19 cellular contexts compared by ENCODE assay signal in genomic region chr2:236679906-236680305, GRCh38.
DNase-seq lines count a peak whose midpoint lies in the region; ATAC-seq and TF ChIP-seq lines count a peak whose summit lies in the region.
"Had no signal": no experiment of that assay in that cellular context is flagged by ENCODE, and none has a peak within 500 bp of the region (broad histone marks: within the 10 kb centered on the region; RNA-seq: fewer than 3 reads in every experiment).

No MANE protein-coding gene starts in this region.

- H3K9me3 ChIP-seq in hepatocyte (ENCODE audit: low read depth), result no peaks in the 10 kb centered on the region
- H3K9me3 ChIP-seq in transverse colon, result no peaks in the 10 kb centered on the region
- H3K9me3 ChIP-seq: stomach, vagina had no signal

- in situ Hi-C loops in transverse colon (cut with MboI; ENCODE audit: low pct_ligation_motif_present in 1 of 4, low pct_unique_long_range_greater_than_20kb in 1 of 4, low sequenced_read_pairs in 3 of 4), result no loop called here

- H2AFZ ChIP-seq in hepatocyte, result no peak overlapping the region

- 56% methylated on average over 4 of the region's 4 CpGs for WGBS in hepatocyte (ENCODE audit: low lambda C conversion rate, missing lambda C conversion rate)
- WGBS in transverse colon (ENCODE audit: low coverage in 1 of 2), 2 donors, result 51 to 54% methylated on average over 2 to 4 of the region's 4 CpGs

- no peak for TF ChIP-seq POLR2A in transverse colon (IDR thresholded peaks at IDR 0.05)

- H3K4me3 ChIP-seq in AG09309 (ENCODE audit: control insufficient read depth, low read depth, low read length) (no peak overlapping the region), LNCaP clone FGC (ENCODE audit: low read depth, low read length) (no peak overlapping the region), hepatocyte (no peak overlapping the region), transverse colon (no peak overlapping the region)
- H3K4me3 ChIP-seq: stomach, vagina had no signal

- no peaks in the 10 kb centered on the region for H3K79me2 ChIP-seq in hepatocyte

- no peaks in the 10 kb centered on the region for H3K9me2 ChIP-seq in hepatocyte (replicated peaks; ENCODE audit: insufficient read depth)

- H3K4me2 ChIP-seq in hepatocyte, result peak overlapping the region; percentile 29

- no peak for TF ChIP-seq CTCF in AG09309 (IDR thresholded peaks at IDR 0.05; ENCODE audit: control insufficient read depth, insufficient read depth, low read depth, low read length, missing control alignments)
- no peak for TF ChIP-seq CTCF in LNCaP clone FGC (IDR thresholded peaks at IDR 0.05; ENCODE audit: control insufficient read depth, extremely low read depth, insufficient read depth)
- no peak for TF ChIP-seq CTCF in hepatocyte (IDR thresholded peaks at IDR 0.05; ENCODE audit: poor library complexity)
- no peak for TF ChIP-seq CTCF in transverse colon (IDR thresholded peaks at IDR 0.05)

- H4K20me1 ChIP-seq in hepatocyte (ENCODE audit: insufficient read depth, poor library complexity, severe bottlenecking), result no peaks in the 10 kb centered on the region

- no peak for ATAC-seq in GM19035 (IDR thresholded peaks at IDR 0.05; ENCODE audit: unreplicated experiment)

- peak overlapping the region; percentile 48 for H3K27ac ChIP-seq in hepatocyte
- H3K27ac ChIP-seq in transverse colon, result no peak overlapping the region
- H3K27ac ChIP-seq: stomach, vagina had no signal

- no peaks in the 10 kb centered on the region for H3K27me3 ChIP-seq in hepatocyte
- H3K27me3 ChIP-seq in transverse colon, result no peaks in the 10 kb centered on the region
- H3K27me3 ChIP-seq: stomach, vagina had no signal

- DNase-seq in AG09309 (ENCODE audit: low read depth), result peak; percentile 47
- peak; percentile 78 for DNase-seq in LNCaP clone FGC (ENCODE audit: low read depth)
- DNase-seq in astrocyte of the hippocampus (ENCODE audit: low read depth, low spot score), result peak; percentile 35
- peak; percentile 52 for DNase-seq in hepatocyte (ENCODE audit: low spot score)
- no peak for DNase-seq in stimulated activated CD4-positive, alpha-beta T cell treated with anti-CD3 and anti-CD28 coated beads, Interleukin-12 subunit alpha, Interleukin-12 subunit beta, amount 100 ng/mL, for 4 hours
- no peak for DNase-seq in transverse colon
- no peak for DNase-seq in activated naive CD4-positive, alpha-beta T cell (lab: John Stamatoyannopoulos, UW)
- DNase-seq: activated CD4-positive, alpha-beta T cell treated with anti-CD3 and anti-CD28 coated beads, Interleukin-2, amount 50 U/mL, for 48 hours; activated T-cell treated with anti-CD3 and anti-CD28 coated beads, Interleukin-2, amount 50 U/mL, for 1 hour; Calu3; central memory CD4-positive, alpha-beta T cell; naive B cell; NCI-H2029; NCI-H524; OCI-M1; posterior cingulate gyrus; stomach had no signal

- intact Hi-C loops in transverse colon (cut with DNase I; ENCODE audit: low total_unique reads), result no loop called here

- TF ChIP-seq EP300 in transverse colon (IDR thresholded peaks at IDR 0.05; ENCODE audit: low read depth), result no peak

- H3K4me1 ChIP-seq in hepatocyte (ENCODE audit: insufficient read depth), result peaks cover 19% of the 10 kb centered on the region
- H3K4me1 ChIP-seq in transverse colon, result peaks cover 0 to 5% (median 0%) of the 10 kb centered on the region in 4 donors

- H3K36me3 ChIP-seq in hepatocyte (replicated peaks; ENCODE audit: insufficient read depth, low read depth), result no peaks in the 10 kb centered on the region
- no peaks in the 10 kb centered on the region for H3K36me3 ChIP-seq in transverse colon
- H3K36me3 ChIP-seq: stomach, vagina had no signal

Comparison
In these comparisons a context has a peak if more than half of its experiments do, and no peak if none do; other contexts are left out.
1. DNase-seq: peak in AG09309 (single experiment), LNCaP clone FGC (single experiment), astrocyte of the hippocampus (single experiment) and hepatocyte (single experiment); none in stimulated activated CD4-positive, alpha-beta T cell treated with anti-CD3 and anti-CD28 coated beads, Interleukin-12 subunit alpha, Interleukin-12 subunit beta, amount 100 ng/mL, for 4 hours (single experiment), transverse colon (single experiment) and activated naive CD4-positive, alpha-beta T cell (0 of 4).